Comparison of ENCODE assay signal across 8 cellular contexts in genomic region chr5:170296036-170296934, GRCh38. TPM values are rescaled to one million over a fixed set of nuclear protein-coding genes. Genes with fewer than 3 reads are reported as not detected.
DNase-seq lines count a peak whose midpoint lies in the region; ATAC-seq, FAIRE-seq and TF ChIP-seq lines count a peak whose summit lies in the region.
"Had no signal": no experiment of that assay in that cellular context is flagged by ENCODE, and none has a peak within 500 bp of the region (broad histone marks: within the 10 kb centered on the region; RNA-seq: fewer than 3 reads in every experiment).

No MANE protein-coding gene starts in this region.

- H3T11ph ChIP-seq in H9 (ENCODE audit: low read length) = no peak overlapping the region

- peak overlapping the region; percentile 9; the same call in 1 of the 2 replicates for H2BK20ac ChIP-seq in H1 (ENCODE audit: low read length)
- no peak overlapping the region for H2BK20ac ChIP-seq in H9 (ENCODE audit: low read depth, low read length, poor library complexity, severe bottlenecking)

- no peak for DNase-seq in GM06990 (ENCODE audit: extremely low read depth, insufficient read length)
- DNase-seq in MM.1S = peak; percentile 42
- DNase-seq in H1 (ENCODE audit: low read depth in 1 of 2, low spot score in 2 of 2) = no peak
- DNase-seq in sigmoid colon = peak; percentile 40
- DNase-seq in H9 = no peak
- no peak for DNase-seq in mesothelial cell of epicardium (ENCODE audit: low spot score in 2 of 2, unreplicated experiment in 2 of 2)

- H3K4me3 ChIP-seq in GM06990 (replicated peaks; ENCODE audit: low read depth, low read length) = peak overlapping the region; percentile 69
- peak overlapping the region; percentile 88 for H3K4me3 ChIP-seq in MM.1S (ENCODE audit: low read length)
- no peak overlapping the region for H3K4me3 ChIP-seq in H1 (ENCODE audit: extremely low read depth in 1 of 4, insufficient read depth in 2 of 4, low read depth in 3 of 4, low read length in 4 of 4)
- H3K4me3 ChIP-seq in sigmoid colon = peak overlapping the region in 3 of 4 donors; percentile 33 to 37 (median 36)

- H2BK5ac ChIP-seq in H1 (ENCODE audit: low read depth, low read length) = no peak overlapping the region
- H2BK5ac ChIP-seq in H9 (ENCODE audit: insufficient read length, low read length) = no peak overlapping the region

- WGBS in H1 (ENCODE audit: extremely low coverage in 1 of 2, insufficient coverage in 1 of 2, insufficient read length in 1 of 2, insufficient replicate concordance in 2 of 2, low coverage in 1 of 2, low lambda C conversion rate in 2 of 2, missing lambda C conversion rate in 1 of 2), 2 experiments = 89% methylated on average over 13 of the region's 13 CpGs; no CpG with 5 or more reads in 1 of the 2 experiments
- WGBS in sigmoid colon, 2 donors = 47 to 76% methylated on average over 13 of the region's 13 CpGs
- WGBS in H9 (ENCODE audit: extremely low coverage, insufficient read length, low lambda C conversion rate) = no CpG with 5 or more reads among the region's 13 CpGs

- H2AFZ ChIP-seq in MM.1S (ENCODE audit: low read length) (no peak overlapping the region), H1 (ENCODE audit: low read length) (no peak overlapping the region), H9 (ENCODE audit: low read length) (no peak overlapping the region)

- H3K9me3 ChIP-seq in MM.1S (replicated peaks; ENCODE audit: insufficient read depth, low read length) = no peaks in the 10 kb centered on the region
- no peaks in the 10 kb centered on the region for H3K9me3 ChIP-seq in H1 (ENCODE audit: insufficient read depth in 2 of 2, low read depth in 1 of 2, low read length in 1 of 2)
- H3K9me3 ChIP-seq in sigmoid colon = no peaks in the 10 kb centered on the region
- H3K9me3 ChIP-seq in H9 (ENCODE audit: control insufficient read depth, low read depth, low read length) = no peaks in the 10 kb centered on the region

- no peak for FAIRE-seq in H1 (lab: Jason Lieb, UNC)
- FAIRE-seq: frontal cortex had no signal

- no peak overlapping the region for H3K23ac ChIP-seq in H1 (ENCODE audit: insufficient read length)
- H3K23ac ChIP-seq in H9 (ENCODE audit: insufficient read length, low read depth, low read length) = no peak overlapping the region

- no peaks in the 10 kb centered on the region for H3K23me2 ChIP-seq in H1 (ENCODE audit: low read depth, low read length)
- no peaks in the 10 kb centered on the region for H3K23me2 ChIP-seq in H9 (ENCODE audit: insufficient read length, low read depth, low read length, poor library complexity, severe bottlenecking)

- H3K9me2 ChIP-seq in MM.1S (replicated peaks; ENCODE audit: insufficient read depth, low read length) = no peaks in the 10 kb centered on the region

- H3K56ac ChIP-seq in H1 (replicated peaks; ENCODE audit: insufficient read length, low read depth, low read length) (no peak overlapping the region), H9 (ENCODE audit: insufficient read length, low read depth, low read length) (no peak overlapping the region)

- POLR2A ChIA-PET in H1 (lab: Charles Lee; ENCODE audit: partially characterized antibody) = no interaction called here

- TF ChIP-seq CTCF in GM06990 (IDR thresholded peaks at IDR 0.05; ENCODE audit: insufficient read depth, low read length, poor library complexity, severe bottlenecking) (no peak), MM.1S (IDR thresholded peaks at IDR 0.05; ENCODE audit: low read length) (no peak), H1 (IDR thresholded peaks at IDR 0.05; ENCODE audit: control extremely low read depth in 1 of 3, insufficient read depth in 1 of 3, low read depth in 1 of 3, low read length in 3 of 3) (no peak), sigmoid colon (IDR thresholded peaks at IDR 0.05) (no peak), H9 (conservative IDR thresholded peaks at IDR 0.05) (no peak), mesothelial cell of epicardium (IDR thresholded peaks at IDR 0.05; ENCODE audit: unreplicated experiment) (no peak)

- H3K27me3 ChIP-seq in GM06990 (replicated peaks; ENCODE audit: control insufficient read depth, insufficient read depth, low read length) (no peaks in the 10 kb centered on the region), MM.1S (replicated peaks; ENCODE audit: insufficient read depth, low read length) (no peaks in the 10 kb centered on the region), H1 (replicated peaks in 1 of 4; ENCODE audit: control insufficient read depth in 3 of 4, extremely low read depth in 1 of 4, insufficient read depth in 3 of 4, low read length in 3 of 4) (peaks cover 0 to 1% (median 0%) of the 10 kb centered on the region in 4 experiments; a peak in 2 of 7 replicates), sigmoid colon (no peaks in the 10 kb centered on the region), H9 (ENCODE audit: insufficient read depth, low read length) (no peaks in the 10 kb centered on the region; the same call in 1 of the 2 replicates)

- H2AK5ac ChIP-seq in H1 (ENCODE audit: low read depth, low read length) = no peak overlapping the region
- no peak overlapping the region for H2AK5ac ChIP-seq in H9 (ENCODE audit: insufficient read length, low read length)

- H3K14ac ChIP-seq in H1 (ENCODE audit: insufficient read length) = no peak overlapping the region
- no peak overlapping the region for H3K14ac ChIP-seq in H9 (ENCODE audit: insufficient read depth, low read length)

- H3K4me1 ChIP-seq in MM.1S (ENCODE audit: low read length) (peaks cover 26% of the 10 kb centered on the region), H1 (replicated peaks in 1 of 4; ENCODE audit: control insufficient read depth in 3 of 4, insufficient read depth in 4 of 4, low read length in 3 of 4) (peaks cover 0 to 6% (median 1%) of the 10 kb centered on the region in 4 experiments; a peak in 3 of 7 replicates), sigmoid colon (no peaks in the 10 kb centered on the region), H9 (ENCODE audit: insufficient read depth, low read length) (no peaks in the 10 kb centered on the region)

- H2BK120ac ChIP-seq in H1 (replicated peaks; ENCODE audit: low read depth, low read length) = no peak overlapping the region
- no peak overlapping the region for H2BK120ac ChIP-seq in H9 (ENCODE audit: low read depth, low read length, poor library complexity, severe bottlenecking)

- no peak overlapping the region for H3K18ac ChIP-seq in H1 (ENCODE audit: extremely low read depth, low read length)
- no peak overlapping the region for H3K18ac ChIP-seq in H9 (ENCODE audit: insufficient read length, low read depth, low read length)

- H3K27ac ChIP-seq in MM.1S (ENCODE audit: low read length) = peak overlapping the region; percentile 63; the same call in 1 of the 2 replicates
- no peak overlapping the region for H3K27ac ChIP-seq in H1 (ENCODE audit: low read depth, low read length)
- peak overlapping the region; percentile 44 to 64 (median 50) for H3K27ac ChIP-seq in sigmoid colon
- H3K27ac ChIP-seq in H9 (ENCODE audit: insufficient read length, low read depth, low read length) = no peak overlapping the region

- no peak overlapping the region for H4K91ac ChIP-seq in H1 (replicated peaks; ENCODE audit: insufficient read length, low read length)
- no peak overlapping the region for H4K91ac ChIP-seq in H9 (ENCODE audit: insufficient read length, low read depth, low read length)

- H3K36me3 ChIP-seq in GM06990 (ENCODE audit: control insufficient read depth, insufficient read depth, low read length) (peaks cover 10% of the 10 kb centered on the region), MM.1S (replicated peaks; ENCODE audit: insufficient read depth, low read length) (peaks cover 14% of the 10 kb centered on the region; the same call in 1 of the 2 replicates), H1 (ENCODE audit: control insufficient read depth in 2 of 4, insufficient read depth in 4 of 4, low read length in 3 of 4) (no peaks in the 10 kb centered on the region), sigmoid colon (no peaks in the 10 kb centered on the region)

- H3K4me3 Mint-ChIP-seq in H9 (no peak overlapping the region), mesothelial cell of epicardium (no peak overlapping the region)

- no peaks in the 10 kb centered on the region for H3K36me3 Mint-ChIP-seq in H9 (ENCODE audit: insufficient read depth in 1 of 3, low read depth in 3 of 3)
- H3K36me3 Mint-ChIP-seq in mesothelial cell of epicardium = no peaks in the 10 kb centered on the region

- H4K5ac ChIP-seq in H1 (ENCODE audit: insufficient read length, low read depth, low read length) = no peak overlapping the region
- H4K5ac ChIP-seq in H9 (ENCODE audit: insufficient read length, low read depth, low read length) = no peak overlapping the region

- H4K20me1 ChIP-seq in MM.1S (ENCODE audit: insufficient read depth, low read length) (peaks cover 3% of the 10 kb centered on the region; the same call in 1 of the 2 replicates), H1 (replicated peaks in 1 of 2; ENCODE audit: control insufficient read depth in 1 of 2, insufficient read depth in 2 of 2, low read length in 2 of 2) (no peaks in the 10 kb centered on the region), H9 (ENCODE audit: control insufficient read depth, insufficient read depth, insufficient read length) (no peaks in the 10 kb centered on the region)

- H3K9ac ChIP-seq in MM.1S (ENCODE audit: low read length) (peak overlapping the region; percentile 77), H1 (replicated peaks in 1 of 4; ENCODE audit: extremely low read depth in 1 of 4, low read depth in 3 of 4, low read length in 3 of 4) (no peak overlapping the region), H9 (ENCODE audit: extremely low read depth, insufficient read length, low read length) (no peak overlapping the region)

- no peak for ATAC-seq in SK-N-SH treated with all-trans-retinoic acid at 6 μM for 48 hours

- H2BK15ac ChIP-seq in H1 (ENCODE audit: low read length) (no peak overlapping the region), H9 (ENCODE audit: low read depth, low read length) (no peak overlapping the region)

- intact Hi-C loops in sigmoid colon (cut with DNase I) = no loop called here

- H3K79me2 ChIP-seq in MM.1S (ENCODE audit: low read length) = peaks cover 71% of the 10 kb centered on the region
- no peaks in the 10 kb centered on the region for H3K79me2 ChIP-seq in H1 (ENCODE audit: control insufficient read depth in 1 of 2, insufficient read depth in 2 of 2, low read length in 2 of 2)
- no peaks in the 10 kb centered on the region for H3K79me2 ChIP-seq in H9 (ENCODE audit: insufficient read depth, low read length)

- H3K9me3 Mint-ChIP-seq in H9 = no peaks in the 10 kb centered on the region
- no peaks in the 10 kb centered on the region for H3K9me3 Mint-ChIP-seq in mesothelial cell of epicardium

- H3K79me1 ChIP-seq in H1 (ENCODE audit: low read depth, low read length) = no peaks in the 10 kb centered on the region
- no peaks in the 10 kb centered on the region for H3K79me1 ChIP-seq in H9 (ENCODE audit: insufficient read depth, low read depth, low read length, poor library complexity, severe bottlenecking)

- H2BK12ac ChIP-seq in H1 (ENCODE audit: low read depth, low read length) (no peak overlapping the region), H9 (ENCODE audit: insufficient read length, low read depth, low read length) (no peak overlapping the region)

- CTCF ChIA-PET in H1 (lab: Charles Lee; ENCODE audit: partially characterized antibody) = interaction anchor here (0.9 to 3.4 kb wide), 9 partner anchors 9 to 133 kb away, joined by 3 to 12 read pairs (median 4); no protein-coding TSS in a partner anchor

- H3K27ac Mint-ChIP-seq in H9 (no peak overlapping the region), mesothelial cell of epicardium (no peak overlapping the region)

- H3K4me2 ChIP-seq in MM.1S (ENCODE audit: low read depth, low read length) (peak overlapping the region; percentile 75), H1 (ENCODE audit: insufficient read depth in 1 of 2, low read depth in 2 of 2, low read length in 2 of 2) (no peak overlapping the region), H9 (ENCODE audit: insufficient read depth, insufficient read length, low read length) (no peak overlapping the region)

- H3K4me1 Mint-ChIP-seq in H9 (peaks cover 10 to 15% of the 10 kb centered on the region in 2 experiments), mesothelial cell of epicardium (no peaks in the 10 kb centered on the region)

- TF ChIP-seq EP300 in H1 (IDR thresholded peaks at IDR 0.05; ENCODE audit: borderline replicate concordance in 1 of 2, low read depth in 2 of 2, low read length in 2 of 2) (no peak), sigmoid colon (IDR thresholded peaks at IDR 0.05) (no peak)

- no peaks in the 10 kb centered on the region for H3F3A ChIP-seq in MM.1S (ENCODE audit: insufficient read depth, low read length)

- H4K8ac ChIP-seq in H1 (ENCODE audit: extremely low read depth, insufficient read depth, low read length) (no peak overlapping the region), H9 (replicated peaks; ENCODE audit: insufficient read length, low read depth, low read length) (no peak overlapping the region)

- H3K27me3 Mint-ChIP-seq in H9 (ENCODE audit: low read depth) (peaks cover 12% of the 10 kb centered on the region; the same call in 1 of the 2 replicates), mesothelial cell of epicardium (ENCODE audit: low read depth) (peaks cover 8% of the 10 kb centered on the region)

- TF ChIP-seq RAD21 in H1 (IDR thresholded peaks at IDR 0.05 in 1 of 2, conservative IDR thresholded peaks at IDR 0.05 in 1 of 2; ENCODE audit: low read depth in 2 of 2, low read length in 2 of 2) = no peak

- TF ChIP-seq POLR2A in H1 (IDR thresholded peaks at IDR 0.05; ENCODE audit: control extremely low read depth in 1 of 2, low read depth in 2 of 2, low read length in 2 of 2) (no peak), sigmoid colon (IDR thresholded peaks at IDR 0.05) (no peak)

- no peak overlapping the region for H3K4ac ChIP-seq in H1 (replicated peaks; ENCODE audit: insufficient read length, low read depth, low read length)
- H3K4ac ChIP-seq in H9 (ENCODE audit: low read depth, low read length) = no peak overlapping the region

RNA-seq across cellular contexts. Expression of gene LCP2, which starts 1.3 kb away (rescaled TPM):
- total RNA-seq in H1 (2021; fragmentation: NEBNext Ultra II Directional; extraction: Animal tissue kit (Norgen Biotek cat#: 25700)) = 0.26 and 0.42 TPM in 2 replicates
- polyA plus RNA-seq in H1 (2011; rRNA removed) (0.11 and 0.33 TPM in 2 replicates), sigmoid colon (10 to 100 TPM in 1 of 3 donors, 1 to 10 TPM in 2; 5.4 to 22.3 (median 8.6) TPM)
- polyA plus RNA-seq in H1 (2011; cell fraction: cytosol; rRNA removed) = 0.25 TPM
- not detected for polyA plus RNA-seq in H1 (2011; cell fraction: nucleus; rRNA removed)
- polyA plus RNA-seq in H1 (2012, experiment 1 of 2) = 0.14 to 0.25 TPM (median 0.19 TPM) in 4 replicates
- 0.08 TPM for polyA plus RNA-seq in H1 (2012, experiment 2 of 2)
- polyA plus RNA-seq in H1 (2013, experiment 1 of 2) = 0.47 TPM
- 0.37 TPM for polyA plus RNA-seq in H1 (2013, experiment 2 of 2)
- polyA minus RNA-seq in H1 (2011; rRNA and poly(A)+ RNA removed) = 0.22 and 0.24 TPM in 2 replicates
- polyA minus RNA-seq in H1 (2011; cell fraction: cytosol; rRNA and poly(A)+ RNA removed) = not detected
- polyA minus RNA-seq in H1 (2011; cell fraction: nucleus; rRNA and poly(A)+ RNA removed) = 0.30 TPM
- total RNA-seq in sigmoid colon (10 to 100 TPM; 10.2 to 17.2 (median 13.6) TPM), H9 (2021) (0.09 TPM in 1 of 2 replicates, not detected in the other), mesothelial cell of epicardium (not detected in 3 replicates)

Comparison
In these comparisons a context has a peak if more than half of its experiments do, and no peak if none do; other contexts are left out.
1. DNase-seq: peak in MM.1S (single experiment) and sigmoid colon (single experiment); none in GM06990 (single experiment), H1 (0 of 2), H9 (single experiment) and mesothelial cell of epicardium (0 of 2).
2. H3K4me3 ChIP-seq: peak in GM06990 (single experiment), MM.1S (single experiment) and sigmoid colon (3 of 4); none in H1 (0 of 4).
3. H3K27ac ChIP-seq: peak in MM.1S (single experiment) and sigmoid colon (4 of 4); none in H1 (single experiment) and H9 (single experiment).